ENCODE assay signal across 9 cellular contexts in genomic region chr2:100820346-100821254, GRCh38. TPM values are rescaled to one million over a fixed set of nuclear protein-coding genes. Genes with fewer than 3 reads are reported as not detected.
A peak's percentile ranks its signal among the peaks of the same experiment; 100 is the strongest.
DNase-seq lines count a peak whose midpoint lies in the region; ATAC-seq, FAIRE-seq and TF ChIP-seq lines count a peak whose summit lies in the region.
"Had no signal": no experiment of that assay in that cellular context is flagged by ENCODE, and none has a peak within 500 bp of the region (broad histone marks: within the 10 kb centered on the region; RNA-seq: fewer than 3 reads in every experiment).

No MANE protein-coding gene starts in this region.

- H3K36me3 Mint-ChIP-seq in T-helper 17 cell (ENCODE audit: low read depth) (no peaks in the 10 kb centered on the region), neural crest cell (ENCODE audit: low read depth) (no peaks in the 10 kb centered on the region)
- H3K36me3 Mint-ChIP-seq: natural killer cell treated with Interleukin-12 subunit alpha and Interleukin-12 subunit beta and Interleukin-15 and Interleukin-18, amount 100 ng/mL, for 72 hours had no signal

- peak overlapping the region; percentile 57 for H3K4me3 ChIP-seq in BJ (ENCODE audit: low read depth, low read length)

- H3K4me3 Mint-ChIP-seq in T-helper 17 cell (peak overlapping the region; percentile 79), neural crest cell (peak overlapping the region; percentile 84)
- H3K4me3 Mint-ChIP-seq: natural killer cell treated with Interleukin-12 subunit alpha and Interleukin-12 subunit beta and Interleukin-15 and Interleukin-18, amount 100 ng/mL, for 72 hours had no signal

- H3K9me3 Mint-ChIP-seq in neural crest cell = no peaks in the 10 kb centered on the region
- H3K9me3 Mint-ChIP-seq: natural killer cell treated with Interleukin-12 subunit alpha and Interleukin-12 subunit beta and Interleukin-15 and Interleukin-18, amount 100 ng/mL, for 72 hours had no signal

- H3K27ac ChIP-seq in epithelial cell of prostate = peak overlapping the region; percentile 97

- ATAC-seq in T-helper 17 cell = no peak

- no peaks in the 10 kb centered on the region for H3K9me3 ChIP-seq in T-helper 17 cell (ENCODE audit: control insufficient read depth, low read length, poor library complexity, severe bottlenecking)

- CTCF ChIA-PET in BJ (lab: Yijun Ruan, JAX) (interaction anchor here (0.6 to 2.2 kb wide), 8 partner anchors 10 to 396 kb away, joined by 3 to 5 read pairs (median 3); no protein-coding TSS in a partner anchor), HEK293T (lab: Yijun Ruan, JAX) (no interaction called here)

- H3K36me3 ChIP-seq in BJ (ENCODE audit: control insufficient read depth, insufficient read depth, low read length) = no peaks in the 10 kb centered on the region; the same call in 1 of the 2 replicates

- H3K27ac Mint-ChIP-seq in T-helper 17 cell (no peak overlapping the region), neural crest cell (ENCODE audit: unreplicated experiment) (no peak overlapping the region)
- H3K27ac Mint-ChIP-seq: natural killer cell treated with Interleukin-12 subunit alpha and Interleukin-12 subunit beta and Interleukin-15 and Interleukin-18, amount 100 ng/mL, for 72 hours had no signal

- TF ChIP-seq CTCF in BJ (IDR thresholded peaks at IDR 0.05; ENCODE audit: insufficient read depth, low read depth, low read length) (no peak), neural crest cell (conservative IDR thresholded peaks at IDR 0.05) (no peak), D721Med (IDR thresholded peaks at IDR 0.05; ENCODE audit: insufficient read depth, missing control alignments) (no peak)

- POLR2A ChIA-PET in BJ (lab: Charles Lee) (no interaction called here), HEK293T (lab: Yijun Ruan, JAX) (interaction anchor here (0.6 to 1.4 kb wide), 4 partner anchors 12 to 383 kb away, joined by 3 to 5 read pairs (median 4); partner anchors contain the start of gene RPL31)

- peaks cover 13% of the 10 kb centered on the region for H3K4me1 Mint-ChIP-seq in T-helper 17 cell
- peaks cover 21% of the 10 kb centered on the region for H3K4me1 Mint-ChIP-seq in neural crest cell

- H3K27me3 Mint-ChIP-seq in T-helper 17 cell = peaks cover 46% of the 10 kb centered on the region
- H3K27me3 Mint-ChIP-seq in neural crest cell (ENCODE audit: low read depth) = peaks cover 63% of the 10 kb centered on the region

- DNase-seq in BJ (ENCODE audit: low read depth) (no peak), T-helper 17 cell (no peak), epithelial cell of prostate (ENCODE audit: low read depth, low spot score) (no peak), neural crest cell (ENCODE audit: low read depth, low spot score) (peak; percentile 8), HEK293T (ENCODE audit: extremely low spot score) (no peak), NOMO-1 treated with DMSO at 0.1 percent for 48 hours (lab: John Stamatoyannopoulos, UW; ENCODE audit: unreplicated experiment) (no peak), AG20443 (ENCODE audit: low spot score) (no peak), D721Med (ENCODE audit: insufficient read length, low spot score) (no peak)

- no peak for FAIRE-seq in D721Med (lab: Jason Lieb, UNC)

- no peaks in the 10 kb centered on the region for H3K27me3 ChIP-seq in BJ (ENCODE audit: control insufficient read depth, insufficient read depth, low read length)

TF ChIP-seq in HEK293T, 16 proteins besides CTCF, POLR2A, EP300 and RAD21:
- no peak for TF ChIP-seq NFRKB (IDR thresholded peaks at IDR 0.05)
- TF ChIP-seq HDGF (IDR thresholded peaks at IDR 0.05; ENCODE audit: borderline replicate concordance) = no peak
- TF ChIP-seq FOXM1 (IDR thresholded peaks at IDR 0.05; ENCODE audit: borderline replicate concordance) = no peak
- no peak for TF ChIP-seq FOXA1 (IDR thresholded peaks at IDR 0.05)
- TF ChIP-seq ELF4 (IDR thresholded peaks at IDR 0.05) = no peak
- no peak for TF ChIP-seq SP1 (IDR thresholded peaks at IDR 0.05)
- TF ChIP-seq FOXK2 (IDR thresholded peaks at IDR 0.05) = no peak
- no peak for TF ChIP-seq ARNT (IDR thresholded peaks at IDR 0.05)
- no peak for TF ChIP-seq BHLHE40 (IDR thresholded peaks at IDR 0.05; ENCODE audit: borderline replicate concordance)
- no peak for TF ChIP-seq TARDBP (IDR thresholded peaks at IDR 0.05)
- no peak for TF ChIP-seq LEF1 (IDR thresholded peaks at IDR 0.05; ENCODE audit: borderline replicate concordance)
- TF ChIP-seq CTBP1 (IDR thresholded peaks at IDR 0.05; ENCODE audit: borderline replicate concordance) = no peak
- no peak for TF ChIP-seq ZNF384 (IDR thresholded peaks at IDR 0.05)
- no peak for TF ChIP-seq L3MBTL2 (conservative IDR thresholded peaks at IDR 0.05)
- TF ChIP-seq SUZ12 (IDR thresholded peaks at IDR 0.05) = no peak
- TF ChIP-seq PKNOX1 (IDR thresholded peaks at IDR 0.05) = no peak

RNA-seq across cellular contexts. Expression of gene NPAS2, which starts 0.7 kb away (rescaled TPM):
- polyA plus RNA-seq in BJ (2011; rRNA removed) = 12.8 and 13.1 TPM in 2 replicates
- 15.2 and 15.8 TPM in 2 replicates for polyA minus RNA-seq in BJ (2011; rRNA and poly(A)+ RNA removed)
- total RNA-seq in T-helper 17 cell (1 to 10 TPM; 4.6 to 5.9 TPM), neural crest cell (2.6 TPM in 2 replicates)
